1 cellular context compared by ENCODE assay signal in genomic region chr20:59040682-59041081, GRCh38.
TF ChIP-seq lines count a peak whose summit lies in the region.

No MANE protein-coding gene starts in this region.

TF ChIP-seq in GM12878, 131 proteins besides CTCF, POLR2A, EP300 and RAD21:
- no peak for TF ChIP-seq ZZZ3 (IDR thresholded peaks at IDR 0.05; ENCODE audit: control insufficient read depth, insufficient read length, low read depth)
TF ChIP-seq in GM12878: peak in this region for 0.
